ENCODE assay signal across 19 cellular contexts in the genomic region with DNA sequence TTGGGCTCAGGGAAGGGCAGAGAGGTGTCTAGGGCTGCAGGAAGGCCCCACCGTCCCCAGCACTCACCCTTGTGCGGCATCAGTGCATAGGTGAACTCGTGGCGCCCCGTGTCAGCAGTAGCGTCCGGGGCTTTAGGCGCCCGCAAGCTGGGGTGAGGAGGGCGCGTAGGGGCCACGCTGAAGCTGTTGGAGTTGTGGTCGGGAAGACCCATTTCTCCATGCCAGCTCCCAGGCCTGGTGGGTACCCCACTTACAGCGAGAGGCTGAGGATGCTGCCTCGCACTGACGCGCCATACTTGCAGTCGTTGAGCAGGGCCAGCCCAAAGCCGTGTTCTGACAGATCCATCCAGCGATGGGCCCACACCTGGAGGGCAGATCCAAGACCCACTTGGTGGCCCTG.
"Had no signal": no experiment of that assay in that cellular context is flagged by ENCODE, and none has a peak within 500 bp of the region (broad histone marks: within the 10 kb centered on the region; RNA-seq: fewer than 3 reads in every experiment).

No MANE protein-coding gene starts in this region.

- H3K4me1 ChIP-seq: psoas muscle, spleen, tibial nerve, upper lobe of right lung, uterus had no signal

- H3K27me3 ChIP-seq: ovary, spleen, tibial nerve, upper lobe of right lung, uterus had no signal

- H3K27ac Mint-ChIP-seq: natural killer cell; stimulated activated naive CD8-positive, alpha-beta T cell treated with anti-CD3 and anti-CD28 coated beads, Interleukin-15, Interleukin-2, amounts not matched to agents 100 ng/mL and 50 ng/mL, for 24 hours had no signal

- H3K9me3 ChIP-seq: ovary, psoas muscle, spleen, thoracic aorta, tibial nerve, upper lobe of right lung, uterus had no signal

- DNase-seq: cortex of kidney; hypothalamus; mammary epithelial cell; natural killer cell; occipital lobe; psoas muscle; spleen; stimulated activated naive B cell treated with anti-CD40 and anti-IgM and Interleukin-4, amounts not matched to agents 10 μg/mL and 1 μg/mL and 100 μg/mL, for 72 hours; upper lobe of right lung; uterus had no signal

- H3K9me3 Mint-ChIP-seq: natural killer cell; stimulated activated naive B cell treated with anti-CD40 and anti-IgM and Interleukin-4, amounts not matched to agents 10 μg/mL and 1 μg/mL and 100 μg/mL, for 72 hours; stimulated activated naive CD8-positive, alpha-beta T cell treated with anti-CD3 and anti-CD28 coated beads, Interleukin-15, Interleukin-2, amounts not matched to agents 100 ng/mL and 50 ng/mL, for 24 hours had no signal

- H3K27me3 Mint-ChIP-seq: stimulated activated naive B cell treated with anti-CD40 and anti-IgM and Interleukin-4, amounts not matched to agents 10 μg/mL and 1 μg/mL and 100 μg/mL, for 72 hours; stimulated activated naive CD8-positive, alpha-beta T cell treated with anti-CD3 and anti-CD28 coated beads, Interleukin-15, Interleukin-2, amounts not matched to agents 100 ng/mL and 50 ng/mL, for 24 hours had no signal

- ATAC-seq: left lobe of liver; natural killer cell; psoas muscle; right cardiac atrium; stimulated activated naive B cell treated with anti-CD40 and anti-IgM and Interleukin-4, amounts not matched to agents 10 μg/mL and 1 μg/mL and 100 μg/mL, for 72 hours; upper lobe of right lung had no signal

- H3K4me3 ChIP-seq: ovary, psoas muscle, skin epidermis, spleen, thoracic aorta, tibial nerve, upper lobe of right lung, uterus had no signal

- H3K36me3 ChIP-seq: ovary, uterus had no signal

- H3K4me3 Mint-ChIP-seq: natural killer cell; stimulated activated naive B cell treated with anti-CD40 and anti-IgM and Interleukin-4, amounts not matched to agents 10 μg/mL and 1 μg/mL and 100 μg/mL, for 72 hours; stimulated activated naive CD8-positive, alpha-beta T cell treated with anti-CD3 and anti-CD28 coated beads, Interleukin-15, Interleukin-2, amounts not matched to agents 100 ng/mL and 50 ng/mL, for 24 hours had no signal

- H3K36me3 Mint-ChIP-seq: natural killer cell had no signal

- H3K27ac ChIP-seq: ovary, psoas muscle, skin epidermis, spleen, thoracic aorta, tibial nerve, upper lobe of right lung, uterus had no signal

- FAIRE-seq: frontal cortex, keratinocyte had no signal

- H3K4me1 Mint-ChIP-seq: stimulated activated naive B cell treated with anti-CD40 and anti-IgM and Interleukin-4, amounts not matched to agents 10 μg/mL and 1 μg/mL and 100 μg/mL, for 72 hours had no signal
